In genomic region chr6:56734334-56734733, GRCh38 we compare ENCODE assay signal across 14 cellular contexts.
"Had no signal": no experiment of that assay in that cellular context is flagged by ENCODE, and none has a peak within 500 bp of the region (broad histone marks: within the 10 kb centered on the region; RNA-seq: fewer than 3 reads in every experiment).

No MANE protein-coding gene starts in this region.

- DNase-seq: activated CD4-positive, alpha-beta memory T cell treated with anti-CD3 and anti-CD28 coated beads, Interleukin-2, amount 10 ng/mL, durations not matched to agents 7 days and 5 days; activated naive CD4-positive, alpha-beta T cell treated with anti-CD3 and anti-CD28 coated beads, Interleukin-2, amount 10 ng/mL, durations not matched to agents 7 days and 5 days; activated T-cell treated with anti-CD3 and anti-CD28 coated beads, Interleukin-2, amount 50 U/mL, for 24 hours; gastrocnemius medialis; heart left ventricle; immature natural killer cell; left colon; midbrain; pancreas; stimulated activated CD4-positive, alpha-beta T cell treated with anti-CD3 and anti-CD28 coated beads, Interleukin-12 subunit alpha, Interleukin-12 subunit beta, amount 100 ng/mL, for 4 hours; stimulated activated CD4-positive, alpha-beta T cell treated with anti-CD3 and anti-CD28 coated beads, Interleukin-2, amount 100 ng/mL, for 24 hours; WERI-Rb-1 had no signal

- H3K27me3 Mint-ChIP-seq: activated naive CD4-positive, alpha-beta T cell treated with anti-CD3 and anti-CD28 coated beads, Interleukin-2, amount 10 ng/mL, durations not matched to agents 7 days and 5 days; activated T-cell treated with anti-CD3 and anti-CD28 coated beads, Interleukin-2, amount 50 U/mL, for 24 hours had no signal

- H3K36me3 Mint-ChIP-seq: activated naive CD4-positive, alpha-beta T cell treated with anti-CD3 and anti-CD28 coated beads, Interleukin-2, amount 10 ng/mL, durations not matched to agents 7 days and 5 days; immature natural killer cell had no signal

- H3K36me3 ChIP-seq: gastrocnemius medialis, pancreas, WERI-Rb-1 had no signal

- H3K27ac Mint-ChIP-seq: activated CD4-positive, alpha-beta memory T cell treated with anti-CD3 and anti-CD28 coated beads, Interleukin-2, amount 10 ng/mL, durations not matched to agents 7 days and 5 days; activated naive CD4-positive, alpha-beta T cell treated with anti-CD3 and anti-CD28 coated beads, Interleukin-2, amount 10 ng/mL, durations not matched to agents 7 days and 5 days; activated T-cell treated with anti-CD3 and anti-CD28 coated beads, Interleukin-2, amount 50 U/mL, for 24 hours; immature natural killer cell had no signal

- ATAC-seq: gastrocnemius medialis, heart left ventricle, pancreas had no signal

- H3K9me3 ChIP-seq: gastrocnemius medialis, heart left ventricle, pancreas had no signal

- H3K27me3 ChIP-seq: gastrocnemius medialis, heart left ventricle, pancreas had no signal

- H3K9me3 Mint-ChIP-seq: activated CD4-positive, alpha-beta memory T cell treated with anti-CD3 and anti-CD28 coated beads, Interleukin-2, amount 10 ng/mL, durations not matched to agents 7 days and 5 days; activated naive CD4-positive, alpha-beta T cell treated with anti-CD3 and anti-CD28 coated beads, Interleukin-2, amount 10 ng/mL, durations not matched to agents 7 days and 5 days; activated T-cell treated with anti-CD3 and anti-CD28 coated beads, Interleukin-2, amount 50 U/mL, for 24 hours; neural crest cell had no signal

- H3K4me3 Mint-ChIP-seq: activated CD4-positive, alpha-beta memory T cell treated with anti-CD3 and anti-CD28 coated beads, Interleukin-2, amount 10 ng/mL, durations not matched to agents 7 days and 5 days; activated naive CD4-positive, alpha-beta T cell treated with anti-CD3 and anti-CD28 coated beads, Interleukin-2, amount 10 ng/mL, durations not matched to agents 7 days and 5 days; activated T-cell treated with anti-CD3 and anti-CD28 coated beads, Interleukin-2, amount 50 U/mL, for 24 hours; immature natural killer cell; neural crest cell had no signal

- H3K4me1 Mint-ChIP-seq: activated CD4-positive, alpha-beta memory T cell treated with anti-CD3 and anti-CD28 coated beads, Interleukin-2, amount 10 ng/mL, durations not matched to agents 7 days and 5 days; activated naive CD4-positive, alpha-beta T cell treated with anti-CD3 and anti-CD28 coated beads, Interleukin-2, amount 10 ng/mL, durations not matched to agents 7 days and 5 days; neural crest cell had no signal

- H3K27ac ChIP-seq: pancreas, WERI-Rb-1 had no signal

- H3K4me3 ChIP-seq: gastrocnemius medialis, heart left ventricle, lung, pancreas had no signal
